In the genomic region with DNA sequence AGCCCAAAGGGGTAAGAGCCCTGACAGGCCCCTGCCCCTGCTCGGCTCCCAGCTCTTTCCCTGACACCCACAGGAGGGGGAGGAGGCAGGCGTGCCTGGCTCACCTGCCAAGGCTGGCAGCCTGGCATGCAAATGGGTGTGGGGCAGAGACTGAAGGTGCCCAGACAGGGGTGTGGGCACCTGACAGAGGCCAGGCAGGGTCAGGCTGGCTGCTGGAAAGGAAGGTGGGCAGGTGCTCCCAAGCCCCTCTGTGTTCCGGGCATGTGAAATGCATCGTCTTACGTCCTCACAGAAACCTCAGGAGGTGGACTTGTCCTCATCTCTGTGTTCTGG, we compare ENCODE assay signal across 12 cellular contexts.
"Had no signal": no experiment of that assay in that cellular context is flagged by ENCODE, and none has a peak within 500 bp of the region (broad histone marks: within the 10 kb centered on the region; RNA-seq: fewer than 3 reads in every experiment).

No MANE protein-coding gene starts in this region.

- ATAC-seq: activated CD4-positive, alpha-beta T cell treated with anti-CD3 and anti-CD28 coated beads for 36 hours; stimulated activated effector memory CD8-positive, alpha-beta T cell treated with anti-CD3 and anti-CD28 coated beads, Interleukin-12 subunit alpha, Interleukin-12 subunit beta, amount 100 ng/mL, for 72 hours; T-helper 17 cell had no signal

- H3K4me1 ChIP-seq: parathyroid adenoma, uterus had no signal

- H3K27me3 ChIP-seq: uterus had no signal

- H3K9ac ChIP-seq: parathyroid adenoma had no signal

- H3K36me3 ChIP-seq: uterus had no signal

- H3K4me3 ChIP-seq: uterus had no signal

- H3K9me3 ChIP-seq: uterus had no signal

- H2AFZ ChIP-seq: parathyroid adenoma had no signal

- DNase-seq: activated CD4-positive, alpha-beta memory T cell treated with anti-CD3 and anti-CD28 coated beads for 36 hours; activated CD4-positive, alpha-beta T cell treated with anti-CD3 and anti-CD28 coated beads for 36 hours; activated effector memory CD4-positive, alpha-beta T cell treated with anti-CD3 and anti-CD28 coated beads, Interleukin-2, amount 50 U/mL, for 16 hours; activated T-cell treated with anti-CD3 and anti-CD28 coated beads, Interleukin-2, amount 50 U/mL, for 48 hours; amniotic stem cell; effector memory CD4-positive, alpha-beta T cell; head of caudate nucleus; mesenchymal stem cell; T-helper 17 cell; uterus had no signal

- H3K27ac ChIP-seq: parathyroid adenoma, uterus had no signal
